8 cellular contexts compared by ENCODE assay signal in genomic region chr19:47274071-47274890, GRCh38. TPM values are rescaled to one million over a fixed set of nuclear protein-coding genes. Genes with fewer than 3 reads are reported as not detected.
A peak's percentile ranks its signal among the peaks of the same experiment; 100 is the strongest.
DNase-seq lines count a peak whose midpoint lies in the region; ATAC-seq and TF ChIP-seq lines count a peak whose summit lies in the region.

TSS of gene INAFM1 (plus strand) at chr19:47274885. CDS start at chr19:47274920, 35 bp downstream.

- H3K4me3 ChIP-seq in ovary (peak within 1 kb of the TSS; percentile 53), thymus (ENCODE audit: low read length) (peak within 1 kb of the TSS; percentile 64)

- H3K36me3 Mint-ChIP-seq in activated naive CD4-positive, alpha-beta T cell treated with anti-CD3 and anti-CD28 coated beads, Interleukin-2, amount 50 U/mL, for 72 hours = peaks cover 0 to 8% of the 10 kb centered on the region in 2 donors

- H3K9me3 Mint-ChIP-seq in activated naive CD4-positive, alpha-beta T cell treated with anti-CD3 and anti-CD28 coated beads, Interleukin-2, amount 50 U/mL, for 72 hours = no peaks in the 10 kb centered on the region

- peak; percentile 61 for TF ChIP-seq POLR2A in ovary (IDR thresholded peaks at IDR 0.05)

- intact Hi-C loops in head of caudate nucleus (cut with DNase I) = no loop called here
- intact Hi-C loops in ovary (cut with DNase I) = no loop called here

- TF ChIP-seq CTCF in ovary (IDR thresholded peaks at IDR 0.05) = no peak

- DNase-seq in GF-D8 (lab: John Stamatoyannopoulos, UW) (peak; percentile 75), NCI-H1105 treated with DMSO at 0.1 percent for 48 hours (lab: John Stamatoyannopoulos, UW) (peak; percentile 87), SKM-1 (lab: John Stamatoyannopoulos, UW; ENCODE audit: unreplicated experiment) (peak; percentile 21), head of caudate nucleus (peak; percentile 91 to 99 (median 97)), ovary (peak; percentile 99 to 100 (median 100))
- peak; percentile 97 to 100 for DNase-seq in activated naive CD4-positive, alpha-beta T cell treated with anti-CD3 and anti-CD28 coated beads, Interleukin-2, amount 50 U/mL, for 72 hours (ENCODE audit: low spot score in 2 of 2)

- 0 to 1% (median 0%) methylated on average over 43 to 72 of the region's 72 CpGs for WGBS in ovary, 3 donors
- WGBS in thymus = under 1% methylated on average over 72 of the region's 72 CpGs

- H3K27me3 ChIP-seq in ovary = no peaks in the 10 kb centered on the region
- H3K27me3 ChIP-seq in thymus (ENCODE audit: control insufficient read depth, insufficient read depth) = no peaks in the 10 kb centered on the region

- no peaks in the 10 kb centered on the region for H3K9me3 ChIP-seq in ovary
- H3K9me3 ChIP-seq in thymus (ENCODE audit: control insufficient read depth) = no peaks in the 10 kb centered on the region

- H3K27ac ChIP-seq in ovary = peak within 1 kb of the TSS; percentile 88 to 94
- peak within 1 kb of the TSS; percentile 99 for H3K27ac ChIP-seq in thymus (ENCODE audit: low read depth)

- H3K27ac Mint-ChIP-seq in activated naive CD4-positive, alpha-beta T cell treated with anti-CD3 and anti-CD28 coated beads, Interleukin-2, amount 50 U/mL, for 72 hours = peak within 1 kb of the TSS; percentile 98 to 99

- no peaks in the 10 kb centered on the region for H3K36me3 ChIP-seq in ovary
- peaks cover 19% of the 10 kb centered on the region for H3K36me3 ChIP-seq in thymus (ENCODE audit: control insufficient read depth, insufficient read depth)

- no peak for TF ChIP-seq EP300 in ovary (IDR thresholded peaks at IDR 0.05)

- ATAC-seq in HG02571 (IDR thresholded peaks at IDR 0.05; ENCODE audit: unreplicated experiment) = peak; percentile 52
- peak; percentile 79 to 80 for ATAC-seq in activated naive CD4-positive, alpha-beta T cell treated with anti-CD3 and anti-CD28 coated beads, Interleukin-2, amount 50 U/mL, for 72 hours

- H3K4me1 ChIP-seq in ovary (ENCODE audit: insufficient read depth) = peaks cover 7% of the 10 kb centered on the region
- peaks cover 17% of the 10 kb centered on the region for H3K4me1 ChIP-seq in thymus (ENCODE audit: control insufficient read depth, insufficient read depth, low read length)

RNA-seq across cellular contexts. Expression of gene INAFM1, which starts in this region (rescaled TPM):
- total RNA-seq in activated naive CD4-positive, alpha-beta T cell treated with anti-CD3 and anti-CD28 coated beads, Interleukin-2, amount 50 U/mL, for 72 hours = 10 to 100 TPM; 16.9 to 20.0 TPM
- total RNA-seq in ovary = 10 to 100 TPM in 6 of 7 donors, 1 to 10 TPM in 1; 9.7 to 53.3 (median 31.0) TPM
- polyA plus RNA-seq in ovary (10 to 100 TPM in 1 of 2 donors, under 1 TPM in 1; 0.73 to 15.2 TPM), thymus (11.1 TPM)

Comparison
In these comparisons a context has a peak if more than half of its experiments do, and no peak if none do; other contexts are left out.
1. Peak in every context shown above with its lines: DNase-seq, ATAC-seq, H3K4me3 ChIP-seq and H3K27ac ChIP-seq.
2. DNase-seq: peak in every context shown above with its lines; median percentile 100 in ovary; 98 in activated naive CD4-positive, alpha-beta T cell treated with anti-CD3 and anti-CD28 coated beads, Interleukin-2, amount 50 U/mL, for 72 hours; 97 in head of caudate nucleus; 87 in NCI-H1105 treated with DMSO at 0.1 percent for 48 hours; 75 in GF-D8; 21 in SKM-1.